12 cellular contexts compared by ENCODE assay signal in genomic region chr5:124707516-124707915, GRCh38. TPM values are rescaled to one million over a fixed set of nuclear protein-coding genes. Genes with fewer than 3 reads are reported as not detected.
A peak's percentile ranks its signal among the peaks of the same experiment; 100 is the strongest.
DNase-seq lines count a peak whose midpoint lies in the region; ATAC-seq and TF ChIP-seq lines count a peak whose summit lies in the region.
"Had no signal": no experiment of that assay in that cellular context is flagged by ENCODE, and none has a peak within 500 bp of the region (broad histone marks: within the 10 kb centered on the region; RNA-seq: fewer than 3 reads in every experiment).

No MANE protein-coding gene starts in this region.

- H3K23ac ChIP-seq in neuronal stem cell (ENCODE audit: low read depth, low read length, poor library complexity), result no peak overlapping the region

- H4K20me1 ChIP-seq in GM23338 (replicated peaks; ENCODE audit: insufficient read depth), result peaks cover 5% of the 10 kb centered on the region

- ATAC-seq in GM23338 (peak; percentile 8; the same call in 1 of the 3 replicates), activated B cell treated with CpG ODN at 0.5 μM for 24 hours (ENCODE audit: low read depth) (peak; percentile 62)
- ATAC-seq in stimulated activated naive CD8-positive, alpha-beta T cell treated with anti-CD3 and anti-CD28 coated beads, Interleukin-15, Interleukin-2, amounts not matched to agents 100 U/mL and 50 U/mL, for 24 hours, result no peak

- H3K27ac ChIP-seq in GM23338 (ENCODE audit: low read depth) (peak overlapping the region; percentile 58; the same call in 1 of the 2 replicates), neuronal stem cell (replicated peaks; ENCODE audit: low read length) (no peak overlapping the region), ovary (no peak overlapping the region)

- POLR2A ChIA-PET in activated B cell treated with CpG ODN at 0.5 μM for 24 hours (lab: Charles Lee), result interaction anchor here (0.6 to 8.0 kb wide), 11 partner anchors 10 to 704 kb away, joined by 3 to 99 read pairs (median 7); partner anchors contain the start of gene ZNF608

- H3K9ac ChIP-seq in neuronal stem cell (ENCODE audit: low read depth, low read length, poor library complexity), result no peak overlapping the region
- H3K9ac ChIP-seq: SK-N-SH had no signal

- H3K9me2 ChIP-seq in GM23338 (ENCODE audit: insufficient read depth), result no peaks in the 10 kb centered on the region
- H3K9me2 ChIP-seq: SK-N-SH had no signal

- no peaks in the 10 kb centered on the region for H3F3A ChIP-seq in GM23338 (replicated peaks; ENCODE audit: low read depth)

- H3K4me2 ChIP-seq in GM23338, result peak overlapping the region; percentile 6
- H3K4me2 ChIP-seq in neuronal stem cell (ENCODE audit: insufficient read depth, low read length, poor library complexity, severe bottlenecking), result peak overlapping the region; percentile 28

- no peak overlapping the region for H2BK15ac ChIP-seq in neuronal stem cell (ENCODE audit: low read length)

- peaks cover 10% of the 10 kb centered on the region for H3K79me1 ChIP-seq in neuronal stem cell (ENCODE audit: low read depth, low read length)

- H3K9me3 ChIP-seq in neuronal stem cell (replicated peaks in 1 of 2; ENCODE audit: control insufficient read depth in 2 of 2, insufficient read depth in 1 of 2, low read depth in 1 of 2, low read length in 2 of 2), result peaks cover 0 to 5% of the 10 kb centered on the region in 2 donors
- H3K9me3 ChIP-seq in ovary, result no peaks in the 10 kb centered on the region
- H3K9me3 ChIP-seq: SK-N-SH had no signal

- H2AK5ac ChIP-seq in neuronal stem cell (ENCODE audit: low read depth, low read length), result no peak overlapping the region

- H3K27ac Mint-ChIP-seq in GM23338 (no peak overlapping the region; the same call in 1 of the 2 replicates), activated B cell treated with CpG ODN at 0.5 μM for 24 hours (peak overlapping the region; percentile 89)

- H3K14ac ChIP-seq in neuronal stem cell (ENCODE audit: low read length), result no peak overlapping the region

- H3K27me3 ChIP-seq in GM23338 (ENCODE audit: insufficient read depth) (no peaks in the 10 kb centered on the region), neuronal stem cell (ENCODE audit: control insufficient read depth in 3 of 3, insufficient read depth in 3 of 3, low read depth in 1 of 3, low read length in 3 of 3) (no peaks in the 10 kb centered on the region), ovary (no peaks in the 10 kb centered on the region)

- peaks cover 7% of the 10 kb centered on the region for H3K36me3 Mint-ChIP-seq in GM23338 (ENCODE audit: low read depth)
- H3K36me3 Mint-ChIP-seq in activated B cell treated with CpG ODN at 0.5 μM for 24 hours (ENCODE audit: low read depth), result no peaks in the 10 kb centered on the region

- TF ChIP-seq CTCF in GM13976 (IDR thresholded peaks at IDR 0.05; ENCODE audit: borderline replicate concordance, control extremely low read depth, extremely low read depth, insufficient read depth, missing control alignments) (no peak), GM23338 (conservative IDR thresholded peaks at IDR 0.05; ENCODE audit: low read depth in 2 of 2) (no peak), activated B cell treated with CpG ODN at 0.5 μM for 24 hours (IDR thresholded peaks at IDR 0.05) (no peak), ovary (IDR thresholded peaks at IDR 0.05) (no peak)

- H3K4me3 Mint-ChIP-seq in GM23338 (peak overlapping the region; percentile 31; the same call in 1 of the 3 replicates), activated B cell treated with CpG ODN at 0.5 μM for 24 hours (peak overlapping the region; percentile 67)

- H3K4me3 ChIP-seq in GM23338, result no peak overlapping the region; the same call in 1 of the 2 replicates
- H3K4me3 ChIP-seq in neuronal stem cell (ENCODE audit: low read length in 2 of 2), result no peak overlapping the region
- H3K4me3 ChIP-seq in ovary, result no peak overlapping the region

- DNase-seq in GM13976 (ENCODE audit: low spot score) (peak; percentile 54), GM23338 (ENCODE audit: low spot score) (no peak), activated B cell treated with CpG ODN at 0.5 μM for 24 hours (no peak), neuronal stem cell (ENCODE audit: low spot score) (no peak), ovary (no peak), DMS79 (lab: John Stamatoyannopoulos, UW) (no peak)
- no peak for DNase-seq in stimulated activated naive CD8-positive, alpha-beta T cell treated with anti-CD3 and anti-CD28 coated beads, Interleukin-15, Interleukin-2, amounts not matched to agents 100 U/mL and 50 U/mL, for 24 hours
- DNase-seq in activated naive CD4-positive, alpha-beta T cell treated with anti-CD3 and anti-CD28 coated beads, Interleukin-2, amount 50 U/mL, for 16 hours, result no peak
- DNase-seq: amniotic stem cell, KBM-7, SK-N-SH had no signal

- H4K91ac ChIP-seq in neuronal stem cell (ENCODE audit: low read depth, low read length, poor library complexity), result no peak overlapping the region

- no peak overlapping the region for H3K4ac ChIP-seq in neuronal stem cell (ENCODE audit: low read length)

- H3K4me1 ChIP-seq in GM23338 (ENCODE audit: insufficient read depth), result peaks cover 62% of the 10 kb centered on the region
- H3K4me1 ChIP-seq in neuronal stem cell (ENCODE audit: control insufficient read depth in 2 of 2, insufficient read depth in 1 of 2, low read depth in 1 of 2, low read length in 2 of 2), result peaks cover 31 to 44% of the 10 kb centered on the region in 2 donors
- peaks cover 7% of the 10 kb centered on the region for H3K4me1 ChIP-seq in ovary (ENCODE audit: insufficient read depth)

- H2BK120ac ChIP-seq in neuronal stem cell (ENCODE audit: low read depth, low read length), result no peak overlapping the region

- H3K79me2 ChIP-seq in GM23338 (replicated peaks; ENCODE audit: insufficient read depth), result peaks cover 99% of the 10 kb centered on the region

- intact Hi-C loops in activated B cell treated with CpG ODN at 0.5 μM for 24 hours (cut with micrococcal nuclease), result loop anchor here (1.0 to 5.0 kb wide), 4 partner anchors 120 to 228 kb away; no protein-coding TSS in a partner anchor
- intact Hi-C loops in ovary (cut with DNase I), result no loop called here

- H3K4me1 Mint-ChIP-seq in GM23338 (peaks cover 96% of the 10 kb centered on the region), activated B cell treated with CpG ODN at 0.5 μM for 24 hours (peaks cover 91% of the 10 kb centered on the region)

- H3K27me3 Mint-ChIP-seq in GM23338 (ENCODE audit: insufficient read depth, low read depth, poor library complexity), result peaks cover 7% of the 10 kb centered on the region
- H3K27me3 Mint-ChIP-seq in activated B cell treated with CpG ODN at 0.5 μM for 24 hours, result no peaks in the 10 kb centered on the region

- H3K36me3 ChIP-seq in GM23338 (ENCODE audit: insufficient read depth) (no peaks in the 10 kb centered on the region), neuronal stem cell (replicated peaks in 1 of 2; ENCODE audit: control insufficient read depth in 2 of 2, insufficient read depth in 2 of 2, low read length in 2 of 2) (no peaks in the 10 kb centered on the region), ovary (no peaks in the 10 kb centered on the region)

- WGBS in neuronal stem cell (ENCODE audit: extremely low coverage in 2 of 2, insufficient read length in 2 of 2, insufficient replicate concordance in 1 of 2), 2 donors, result no CpG with 5 or more reads among the region's 6 CpGs
- 56 to 63% (median 60%) methylated on average over 6 of the region's 6 CpGs for WGBS in ovary, 3 donors

- no peak overlapping the region for H3K18ac ChIP-seq in neuronal stem cell (ENCODE audit: low read length)

- H2BK5ac ChIP-seq in neuronal stem cell (ENCODE audit: low read length), result no peak overlapping the region

- H4K8ac ChIP-seq in neuronal stem cell (ENCODE audit: low read depth, low read length), result no peak overlapping the region

- no peak for TF ChIP-seq POLR2A in ovary (IDR thresholded peaks at IDR 0.05)

- in situ Hi-C loops in GM13976 (cut with MboI; ENCODE audit: low sequenced_read_pairs, unreplicated experiment), result no loop called here

- TF ChIP-seq EP300 in ovary (IDR thresholded peaks at IDR 0.05), result no peak

- H2AFZ ChIP-seq in GM23338, result no peak overlapping the region
- no peak overlapping the region for H2AFZ ChIP-seq in neuronal stem cell (ENCODE audit: low read length)

- no peak overlapping the region for H2BK12ac ChIP-seq in neuronal stem cell (ENCODE audit: low read length)

- CTCF ChIA-PET in activated B cell treated with CpG ODN at 0.5 μM for 24 hours (lab: Charles Lee), result interaction anchor here (0.8 to 1.3 kb wide), 3 partner anchors 9 to 41 kb away, joined by 3 to 6 read pairs (median 4); no protein-coding TSS in a partner anchor

- H3K9me3 Mint-ChIP-seq in GM23338, result no peaks in the 10 kb centered on the region; the same call in 2 of the 3 replicates
- H3K9me3 Mint-ChIP-seq in activated B cell treated with CpG ODN at 0.5 μM for 24 hours, result peaks cover 3% of the 10 kb centered on the region

TF ChIP-seq in GM23338, 12 proteins besides CTCF, POLR2A, EP300 and RAD21:
- TF ChIP-seq CREB1 (CRISPR knock-in tag; IDR thresholded peaks at IDR 0.05; ENCODE audit: low read depth) (peak; percentile 63), STAT1 (IDR thresholded peaks at IDR 0.05; ENCODE audit: unreplicated experiment) (no peak), ETS1 (IDR thresholded peaks at IDR 0.05) (no peak)
TF ChIP-seq in GM23338: peak in this region for 1.

RNA-seq across cellular contexts. Expression of gene ZNF608, which starts 38.9 kb away (rescaled TPM):
- total RNA-seq in GM23338 (2014; rRNA removed; shearing (Covaris generic)), result 39.7 and 42.4 TPM in 2 replicates
- 20.0 and 20.5 TPM in 2 replicates for polyA plus RNA-seq in GM23338 (2016; fragmentation: Nextera tagmentation; extraction: Ambion mirVana)
- 20.7 and 22.0 TPM in 2 replicates for total RNA-seq in activated B cell treated with CpG ODN at 0.5 μM for 24 hours
- 76.9 TPM for polyA plus RNA-seq in neuronal stem cell (2013, experiment 1 of 2)
- 78.0 TPM for polyA plus RNA-seq in neuronal stem cell (2013, experiment 2 of 2)
- 10 to 100 TPM; 11.1 to 26.8 (median 15.5) TPM for total RNA-seq in ovary
- polyA plus RNA-seq in ovary, result 10 to 100 TPM in 1 of 2 donors, 1 to 10 TPM in 1; 7.5 to 10.5 TPM
- total RNA-seq: activated CD8-positive, alpha-beta memory T cell treated with anti-CD3 and anti-CD28 coated beads for 36 hours had no signal
